8 cellular contexts compared by ENCODE assay signal in genomic region chr11:26276798-26277424, GRCh38. TPM values are rescaled to one million over a fixed set of nuclear protein-coding genes. Genes with fewer than 3 reads are reported as not detected.
DNase-seq lines count a peak whose midpoint lies in the region; ATAC-seq, FAIRE-seq and TF ChIP-seq lines count a peak whose summit lies in the region.

No MANE protein-coding gene starts in this region.

- intact Hi-C loops in mammary epithelial cell (cut with micrococcal nuclease) (loop anchor here (1.0 kb wide), 2 partner anchors 50 to 295 kb away; no protein-coding TSS in a partner anchor), kidney (cut with DNase I) (no loop called here)

- peak; percentile 94 for FAIRE-seq in kidney (lab: Jason Lieb, UNC)

- BruUV-seq in mammary epithelial cell (replicated peaks; lab: Mats Ljungman, UMichigan), result no TSS peak

- no peak overlapping the region for H2AFZ ChIP-seq in mammary epithelial cell (ENCODE audit: low read depth, low read length)

- in situ Hi-C loops in mammary epithelial cell (cut with MboI; ENCODE audit: low sequenced_read_pairs in 2 of 2), result loop anchor here (10.0 kb wide), 2 partner anchors 292 to 302 kb away; no protein-coding TSS in a partner anchor

- no peak overlapping the region for H3K4me2 ChIP-seq in mammary epithelial cell (ENCODE audit: insufficient read depth, low read depth, low read length)

- TF ChIP-seq RAD21 in Ishikawa (IDR thresholded peaks at IDR 0.05; ENCODE audit: low read depth), result peak; percentile 88

- H3K9me3 ChIP-seq in RWPE2 (ENCODE audit: severe bottlenecking), result no peaks in the 10 kb centered on the region
- H3K9me3 ChIP-seq in mammary epithelial cell (replicated peaks; ENCODE audit: insufficient read depth, low read length), result no peaks in the 10 kb centered on the region
- H3K9me3 ChIP-seq in kidney (ENCODE audit: control insufficient read depth in 1 of 2, low read length in 2 of 2), result no peaks in the 10 kb centered on the region

- no peak for TF ChIP-seq EP300 in Ishikawa (IDR thresholded peaks at IDR 0.05; ENCODE audit: borderline replicate concordance)

- H3K27me3 ChIP-seq in RWPE2 (ENCODE audit: insufficient read depth, poor library complexity, severe bottlenecking) (no peaks in the 10 kb centered on the region), mammary epithelial cell (ENCODE audit: insufficient read depth, low read length) (no peaks in the 10 kb centered on the region)

- H3K4me3 ChIP-seq in RWPE2 (ENCODE audit: severe bottlenecking) (no peak overlapping the region), mammary epithelial cell (replicated peaks in 1 of 3; ENCODE audit: insufficient read depth in 1 of 3, low read depth in 2 of 3, low read length in 3 of 3) (no peak overlapping the region), kidney (ENCODE audit: low read length in 2 of 2) (no peak overlapping the region)

- H3K36me3 ChIP-seq in RWPE2 (ENCODE audit: low read depth) (no peaks in the 10 kb centered on the region), mammary epithelial cell (ENCODE audit: insufficient read depth, low read length) (no peaks in the 10 kb centered on the region), kidney (ENCODE audit: control insufficient read depth in 1 of 2, insufficient read depth in 2 of 2, low read length in 2 of 2) (no peaks in the 10 kb centered on the region)

- DNase-seq in activated CD4-positive, alpha-beta T cell treated with anti-CD3 and anti-CD28 coated beads for 24 hours (ENCODE audit: low read depth in 2 of 2), result peak; percentile 12 to 19
- no peak for DNase-seq in activated CD4-positive, alpha-beta T cell treated with anti-CD3 and anti-CD28 coated beads, Interleukin-2, amount 50 U/mL, for 1 hour
- DNase-seq in RWPE2 (ENCODE audit: low spot score) (no peak), mammary epithelial cell (peak; percentile 35), kidney (no peak)
- peak; percentile 18 to 38 for DNase-seq in stimulated activated CD4-positive, alpha-beta T cell treated with anti-CD3 and anti-CD28 coated beads, Interleukin-2, amount 100 ng/mL, for 24 hours

- no peaks in the 10 kb centered on the region for H3K79me2 ChIP-seq in mammary epithelial cell (ENCODE audit: insufficient read depth, low read length)

- TF ChIP-seq CTCF in RWPE2 (IDR thresholded peaks at IDR 0.05; ENCODE audit: poor library complexity, severe bottlenecking) (peak; percentile 99), mammary epithelial cell (conservative IDR thresholded peaks at IDR 0.05 in 1 of 2, IDR thresholded peaks at IDR 0.05 in 1 of 2; ENCODE audit: extremely low read depth in 1 of 2, insufficient read depth in 1 of 2, low read depth in 1 of 2, low read length in 2 of 2) (peak; percentile 96 to 97), kidney (IDR thresholded peaks at IDR 0.05; ENCODE audit: borderline replicate concordance, extremely low read depth, insufficient read depth) (peak; percentile 99)

- dilution Hi-C loops in mammary epithelial cell (cut with HindIII; ENCODE audit: low sequenced_read_pairs), result no loop called here

- CTCF ChIA-PET in mammary epithelial cell (lab: Charles Lee; ENCODE audit: low non-redundant PET), result no interaction called here

- H3K27ac ChIP-seq in RWPE2 (ENCODE audit: poor library complexity, severe bottlenecking), result no peak overlapping the region
- H3K27ac ChIP-seq in mammary epithelial cell (ENCODE audit: insufficient read depth, low read depth, low read length), result no peak overlapping the region
- no peak overlapping the region for H3K27ac ChIP-seq in kidney (ENCODE audit: low read depth in 2 of 2, low read length in 2 of 2)

- H3K9ac ChIP-seq in mammary epithelial cell (ENCODE audit: insufficient read depth, low read length), result no peak overlapping the region
- no peak overlapping the region for H3K9ac ChIP-seq in kidney (ENCODE audit: low read length in 2 of 2)

- H3K4me1 ChIP-seq in RWPE2 (ENCODE audit: insufficient read depth, poor library complexity, severe bottlenecking) (no peaks in the 10 kb centered on the region), mammary epithelial cell (ENCODE audit: insufficient read depth, low read length) (no peaks in the 10 kb centered on the region), kidney (ENCODE audit: control insufficient read depth in 1 of 2, insufficient read depth in 1 of 2, low read depth in 1 of 2, low read length in 2 of 2) (no peaks in the 10 kb centered on the region)

- WGBS in mammary epithelial cell (ENCODE audit: low coverage, missing lambda C conversion rate), result 0% methylated on average over 4 of the region's 4 CpGs

- ATAC-seq in GM21737 (IDR thresholded peaks at IDR 0.05; ENCODE audit: unreplicated experiment) (peak; percentile 93), RWPE2 (ENCODE audit: low read depth) (peak; percentile 70)

- no peaks in the 10 kb centered on the region for H4K20me1 ChIP-seq in mammary epithelial cell (ENCODE audit: insufficient read depth, low read length)

TF ChIP-seq in Ishikawa, 13 proteins besides CTCF, POLR2A, EP300 and RAD21:
- TF ChIP-seq YY1 (IDR thresholded peaks at IDR 0.05; ENCODE audit: low read depth) (no peak), TEAD4 (IDR thresholded peaks at IDR 0.05) (0 out of 2 replicates have a peak, but pooled peaks have one; percentile 52), EGR1 (IDR thresholded peaks at IDR 0.05) (no peak), NFIC (IDR thresholded peaks at IDR 0.05) (no peak)

RNA-seq across cellular contexts. Expression of gene ANO3, which starts 55.0 kb away (rescaled TPM):
- total RNA-seq in mammary epithelial cell, result not detected
- polyA plus RNA-seq in mammary epithelial cell, result not detected
- polyA minus RNA-seq in mammary epithelial cell, result not detected
- 1.5 TPM for total RNA-seq in kidney
- polyA plus RNA-seq in kidney (ENCODE audit: insufficient read depth, low read depth, low replicate concordance), result 0.30 TPM

Comparison
In these comparisons a context has a peak if more than half of its experiments do, and no peak if none do; other contexts are left out.
1. DNase-seq: peak in activated CD4-positive, alpha-beta T cell treated with anti-CD3 and anti-CD28 coated beads for 24 hours (2 of 2), mammary epithelial cell (single experiment) and stimulated activated CD4-positive, alpha-beta T cell treated with anti-CD3 and anti-CD28 coated beads, Interleukin-2, amount 100 ng/mL, for 24 hours (2 of 2); none in activated CD4-positive, alpha-beta T cell treated with anti-CD3 and anti-CD28 coated beads, Interleukin-2, amount 50 U/mL, for 1 hour (single experiment), RWPE2 (single experiment) and kidney (single experiment).
2. Peak in every context shown above with its lines, with median percentiles within 50 percentile points of each other: CTCF ChIP-seq.